In genomic region chr6:36340671-36341454, GRCh38 we compare ENCODE assay signal across 8 cellular contexts. TPM values are rescaled to one million over a fixed set of nuclear protein-coding genes. Genes with fewer than 3 reads are reported as not detected.
DNase-seq lines count a peak whose midpoint lies in the region; TF ChIP-seq lines count a peak whose summit lies in the region.

No MANE protein-coding gene starts in this region.

- H3K36me3 Mint-ChIP-seq in H9 (ENCODE audit: insufficient read depth in 1 of 3, low read depth in 3 of 3), result no peaks in the 10 kb centered on the region
- no peaks in the 10 kb centered on the region for H3K36me3 Mint-ChIP-seq in activated T-helper 1 cell treated with anti-CD3 and anti-CD28 coated beads, Interleukin-12 subunit alpha, Interleukin-12 subunit beta, Interleukin-2, Interleukin-4 antibody, amounts not matched to agents 30 ng/mL and 10 ng/mL and 1 ng/mL, durations not matched to agents 14 hours and 24 hours and 36 hours (ENCODE audit: low read depth)
- H3K36me3 Mint-ChIP-seq in nephron (ENCODE audit: low read depth), result no peaks in the 10 kb centered on the region

- no peaks in the 10 kb centered on the region for H3K9me2 ChIP-seq in OCI-LY7 (ENCODE audit: insufficient read depth, low read length)

- H3K56ac ChIP-seq in H9 (ENCODE audit: insufficient read length, low read depth, low read length), result no peak overlapping the region

- H3K27me3 ChIP-seq in H9 (ENCODE audit: insufficient read depth, low read length), result no peaks in the 10 kb centered on the region

- no peaks in the 10 kb centered on the region for H3K36me3 ChIP-seq in OCI-LY7 (ENCODE audit: insufficient read depth, low read length)

- H2BK15ac ChIP-seq in H9 (ENCODE audit: low read depth, low read length), result no peak overlapping the region

- WGBS in H9 (ENCODE audit: extremely low coverage, insufficient read length, low lambda C conversion rate), result no CpG with 5 or more reads among the region's 35 CpGs

- no peaks in the 10 kb centered on the region for H4K20me1 ChIP-seq in H9 (ENCODE audit: control insufficient read depth, insufficient read depth, insufficient read length)
- no peaks in the 10 kb centered on the region for H4K20me1 ChIP-seq in OCI-LY7 (ENCODE audit: insufficient read depth, low read length)

- H3K79me2 ChIP-seq in H9 (ENCODE audit: insufficient read depth, low read length) (no peaks in the 10 kb centered on the region), OCI-LY7 (ENCODE audit: insufficient read depth, low read depth, low read length) (no peaks in the 10 kb centered on the region)

- peaks cover 4% of the 10 kb centered on the region for H3K23me2 ChIP-seq in H9 (ENCODE audit: insufficient read length, low read depth, low read length, poor library complexity, severe bottlenecking)

- H4K8ac ChIP-seq in H9 (replicated peaks; ENCODE audit: insufficient read length, low read depth, low read length), result no peak overlapping the region

- H2BK5ac ChIP-seq in H9 (ENCODE audit: insufficient read length, low read length), result no peak overlapping the region

- no peak overlapping the region for H2BK120ac ChIP-seq in H9 (ENCODE audit: low read depth, low read length, poor library complexity, severe bottlenecking)

- H3K4ac ChIP-seq in H9 (ENCODE audit: low read depth, low read length), result no peak overlapping the region

- peaks cover 34% of the 10 kb centered on the region for H3K27me3 Mint-ChIP-seq in H9 (ENCODE audit: low read depth)
- peaks cover 27% of the 10 kb centered on the region for H3K27me3 Mint-ChIP-seq in activated T-helper 1 cell treated with anti-CD3 and anti-CD28 coated beads, Interleukin-12 subunit alpha, Interleukin-12 subunit beta, Interleukin-2, Interleukin-4 antibody, amounts not matched to agents 30 ng/mL and 10 ng/mL and 1 ng/mL, durations not matched to agents 14 hours and 24 hours and 36 hours (ENCODE audit: insufficient read depth)
- peaks cover 36% of the 10 kb centered on the region for H3K27me3 Mint-ChIP-seq in nephron (ENCODE audit: low read depth)

- H3K9ac ChIP-seq in H9 (ENCODE audit: extremely low read depth, insufficient read length, low read length), result no peak overlapping the region

- H4K5ac ChIP-seq in H9 (ENCODE audit: insufficient read length, low read depth, low read length), result no peak overlapping the region

- TF ChIP-seq CTCF in H9 (conservative IDR thresholded peaks at IDR 0.05), result peak; percentile 99
- TF ChIP-seq CTCF in OCI-LY7 (conservative IDR thresholded peaks at IDR 0.05; ENCODE audit: low read length), result peak; percentile 96
- peak; percentile 98 for TF ChIP-seq CTCF in fibroblast of pulmonary artery (IDR thresholded peaks at IDR 0.05; ENCODE audit: low read length, missing control alignments)
- TF ChIP-seq CTCF in nephron (IDR thresholded peaks at IDR 0.05; ENCODE audit: unreplicated experiment in 3 of 3), result peak; percentile 95 to 98 (median 96)

- no peak overlapping the region for H2BK12ac ChIP-seq in H9 (ENCODE audit: insufficient read length, low read depth, low read length)

- no peak overlapping the region for H3K23ac ChIP-seq in H9 (ENCODE audit: insufficient read length, low read depth, low read length)

- H3K14ac ChIP-seq in H9 (ENCODE audit: insufficient read depth, low read length), result no peak overlapping the region

- peak; percentile 68 for DNase-seq in Ammon's horn (ENCODE audit: low spot score)
- peak; percentile 77 for DNase-seq in H9
- peak; percentile 66 for DNase-seq in OCI-LY7 (ENCODE audit: low spot score)
- DNase-seq in activated T-helper 1 cell treated with anti-CD3 and anti-CD28 coated beads, Interleukin-12 subunit alpha, Interleukin-12 subunit beta, Interleukin-2, Interleukin-4 antibody, amounts not matched to agents 30 ng/mL and 10 ng/mL and 1 ng/mL, durations not matched to agents 14 hours and 24 hours and 36 hours (ENCODE audit: low spot score), result peak; percentile 59
- DNase-seq in fibroblast of pulmonary artery (ENCODE audit: low read depth), result peak; percentile 75
- peak in 5 of 6 experiments; percentile 57 to 71 (median 60) for DNase-seq in stimulated activated naive CD4-positive, alpha-beta T cell (lab: John Stamatoyannopoulos, UW)
- DNase-seq in NCI-H524 treated with DMSO at 0.1 percent for 48 hours (lab: John Stamatoyannopoulos, UW), result no peak

- BruUV-seq in OCI-LY7 (replicated peaks; lab: Mats Ljungman, UMichigan), result no TSS peak

- H3K27ac Mint-ChIP-seq in H9, result no peak overlapping the region
- no peak overlapping the region for H3K27ac Mint-ChIP-seq in activated T-helper 1 cell treated with anti-CD3 and anti-CD28 coated beads, Interleukin-12 subunit alpha, Interleukin-12 subunit beta, Interleukin-2, Interleukin-4 antibody, amounts not matched to agents 30 ng/mL and 10 ng/mL and 1 ng/mL, durations not matched to agents 14 hours and 24 hours and 36 hours
- H3K27ac Mint-ChIP-seq in nephron, result peak overlapping the region; percentile 12 to 47 (median 16)

- H2AK5ac ChIP-seq in H9 (ENCODE audit: insufficient read length, low read length), result no peak overlapping the region

- intact Hi-C loops in OCI-LY7 (cut with micrococcal nuclease; ENCODE audit: unreplicated experiment), result loop anchor here (1.0 kb wide), 1 partner anchor 19 kb away; no protein-coding TSS in a partner anchor
- intact Hi-C loops in activated T-helper 1 cell treated with anti-CD3 and anti-CD28 coated beads, Interleukin-12 subunit alpha, Interleukin-12 subunit beta, Interleukin-2, Interleukin-4 antibody, amounts not matched to agents 30 ng/mL and 10 ng/mL and 1 ng/mL, durations not matched to agents 14 hours and 24 hours and 36 hours (cut with micrococcal nuclease), result loop anchor here (1.0 kb wide), 1 partner anchor 19 kb away; no protein-coding TSS in a partner anchor

- no peak overlapping the region for H3K18ac ChIP-seq in H9 (ENCODE audit: insufficient read length, low read depth, low read length)

- H3K27ac ChIP-seq in H9 (ENCODE audit: insufficient read length, low read depth, low read length), result no peak overlapping the region
- no peak overlapping the region for H3K27ac ChIP-seq in OCI-LY7 (ENCODE audit: low read depth, low read length, poor library complexity, severe bottlenecking)

- H3T11ph ChIP-seq in H9 (ENCODE audit: low read length), result no peak overlapping the region

- H3K4me1 ChIP-seq in H9 (ENCODE audit: insufficient read depth, low read length) (no peaks in the 10 kb centered on the region), OCI-LY7 (ENCODE audit: insufficient read depth, low read length, poor library complexity, severe bottlenecking) (no peaks in the 10 kb centered on the region)

- no peak overlapping the region for H4K91ac ChIP-seq in H9 (ENCODE audit: insufficient read length, low read depth, low read length)

- no peaks in the 10 kb centered on the region for H3K9me3 ChIP-seq in H9 (ENCODE audit: control insufficient read depth, low read depth, low read length)
- H3K9me3 ChIP-seq in OCI-LY7 (ENCODE audit: low read length), result no peaks in the 10 kb centered on the region

- H3K4me3 ChIP-seq in OCI-LY7 (ENCODE audit: low read depth, low read length, poor library complexity, severe bottlenecking), result no peak overlapping the region
- H3K4me3 ChIP-seq in fibroblast of pulmonary artery (replicated peaks; ENCODE audit: low read depth, low read length), result no peak overlapping the region

- H3K4me3 Mint-ChIP-seq in H9 (peak overlapping the region; percentile 60 to 65), nephron (peak overlapping the region; percentile 45 to 60 (median 52))
- peak overlapping the region; percentile 51 for H3K4me3 Mint-ChIP-seq in activated T-helper 1 cell treated with anti-CD3 and anti-CD28 coated beads, Interleukin-12 subunit alpha, Interleukin-12 subunit beta, Interleukin-2, Interleukin-4 antibody, amounts not matched to agents 30 ng/mL and 10 ng/mL and 1 ng/mL, durations not matched to agents 14 hours and 24 hours and 36 hours

- POLR2A ChIA-PET in OCI-LY7 (lab: Charles Lee), result interaction anchor here (0.6 kb wide), 1 partner anchor 1721 kb away, joined by 7 read pairs; no protein-coding TSS in a partner anchor

- H3K4me1 Mint-ChIP-seq in H9 (peaks cover 8% of the 10 kb centered on the region in 2 experiments), nephron (peaks cover 22% of the 10 kb centered on the region)
- H3K4me1 Mint-ChIP-seq in activated T-helper 1 cell treated with anti-CD3 and anti-CD28 coated beads, Interleukin-12 subunit alpha, Interleukin-12 subunit beta, Interleukin-2, Interleukin-4 antibody, amounts not matched to agents 30 ng/mL and 10 ng/mL and 1 ng/mL, durations not matched to agents 14 hours and 24 hours and 36 hours (ENCODE audit: low read depth), result peaks cover 17% of the 10 kb centered on the region

- H3K79me1 ChIP-seq in H9 (ENCODE audit: insufficient read depth, low read depth, low read length, poor library complexity, severe bottlenecking), result no peaks in the 10 kb centered on the region

- H2AFZ ChIP-seq in H9 (ENCODE audit: low read length), result no peak overlapping the region
- H2AFZ ChIP-seq in OCI-LY7 (ENCODE audit: low read length), result no peak overlapping the region

- no peak overlapping the region for H2BK20ac ChIP-seq in H9 (ENCODE audit: low read depth, low read length, poor library complexity, severe bottlenecking)

- peak overlapping the region; percentile 56 for H3K4me2 ChIP-seq in H9 (ENCODE audit: insufficient read depth, insufficient read length, low read length)
- H3K4me2 ChIP-seq in OCI-LY7 (ENCODE audit: low read length), result peak overlapping the region; percentile 28; the same call in 1 of the 2 replicates

- H3K9me3 Mint-ChIP-seq in H9 (no peaks in the 10 kb centered on the region; a peak in 1 of 5 replicates), nephron (no peaks in the 10 kb centered on the region)
- H3K9me3 Mint-ChIP-seq in activated T-helper 1 cell treated with anti-CD3 and anti-CD28 coated beads, Interleukin-12 subunit alpha, Interleukin-12 subunit beta, Interleukin-2, Interleukin-4 antibody, amounts not matched to agents 30 ng/mL and 10 ng/mL and 1 ng/mL, durations not matched to agents 14 hours and 24 hours and 36 hours, result no peaks in the 10 kb centered on the region

- CTCF ChIA-PET in OCI-LY7 (lab: Charles Lee; ENCODE audit: unreplicated experiment), result interaction anchor here (1.1 kb wide), 2 partner anchors 14 to 24 kb away, joined by 3 to 4 read pairs; no protein-coding TSS in a partner anchor

RNA-seq across cellular contexts. Expression of gene BNIP5, which starts 4.2 kb away (rescaled TPM):
- total RNA-seq in H9 (2021) (not detected in 2 replicates), OCI-LY7 (2022) (not detected in 2 replicates)
- total RNA-seq in OCI-LY7 (2014; rRNA removed; shearing (Covaris generic)), result not detected in 2 replicates
- total RNA-seq in activated T-helper 1 cell treated with anti-CD3 and anti-CD28 coated beads, Interleukin-12 subunit alpha, Interleukin-12 subunit beta, Interleukin-2, Interleukin-4 antibody, amounts not matched to agents 30 ng/mL and 10 ng/mL and 1 ng/mL, durations not matched to agents 14 hours and 24 hours and 36 hours, result not detected in 2 replicates

RNA-seq across cellular contexts. Expression of gene ETV7, which starts 46.6 kb away (rescaled TPM):
- total RNA-seq in H9 (2021), result 0.92 and 0.94 TPM in 2 replicates
- not detected in 2 replicates for total RNA-seq in OCI-LY7 (2014; rRNA removed; shearing (Covaris generic))
- total RNA-seq in OCI-LY7 (2022), result not detected in 2 replicates
- total RNA-seq in activated T-helper 1 cell treated with anti-CD3 and anti-CD28 coated beads, Interleukin-12 subunit alpha, Interleukin-12 subunit beta, Interleukin-2, Interleukin-4 antibody, amounts not matched to agents 30 ng/mL and 10 ng/mL and 1 ng/mL, durations not matched to agents 14 hours and 24 hours and 36 hours, result 0.47 and 0.88 TPM in 2 replicates

Comparison
In these comparisons a context has a peak if more than half of its experiments do, and no peak if none do; other contexts are left out.
1. H3K27ac Mint-ChIP-seq: peak in nephron (3 of 3); none in H9 (0 of 3) and activated T-helper 1 cell treated with anti-CD3 and anti-CD28 coated beads, Interleukin-12 subunit alpha, Interleukin-12 subunit beta, Interleukin-2, Interleukin-4 antibody, amounts not matched to agents 30 ng/mL and 10 ng/mL and 1 ng/mL, durations not matched to agents 14 hours and 24 hours and 36 hours (single experiment).
2. Peak in every context shown above with its lines, with median percentiles within 50 percentile points of each other: H3K4me3 Mint-ChIP-seq and CTCF ChIP-seq.